Comparison of ENCODE assay signal across 4 cellular contexts in the genomic region with DNA sequence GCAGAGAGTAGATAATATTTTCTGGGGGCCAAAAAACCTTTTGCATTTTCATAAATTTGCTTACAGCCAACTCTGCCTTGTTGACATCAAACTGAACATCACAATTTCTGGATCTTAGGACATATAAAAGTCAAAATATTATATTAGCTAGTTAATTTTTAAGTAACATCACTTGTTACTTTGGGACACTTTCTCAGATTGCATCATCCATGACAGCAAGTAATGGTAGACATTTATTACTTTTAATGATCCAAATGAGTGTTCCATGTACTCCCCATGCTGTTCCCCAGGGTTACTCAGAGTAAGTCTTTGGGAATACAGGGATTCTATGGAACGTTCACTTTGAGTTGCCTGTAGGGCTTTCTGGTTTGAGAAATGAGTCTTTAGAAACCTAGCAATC.
TF ChIP-seq lines count a peak whose summit lies in the region.

No MANE protein-coding gene starts in this region.

TF ChIP-seq in HepG2, 621 proteins besides CTCF, POLR2A, EP300 and RAD21:
- TF ChIP-seq CEBPB (IDR thresholded peaks at IDR 0.05; ENCODE audit: borderline replicate concordance, low read depth, low read length) (0 out of 2 replicates have a peak, but pooled peaks have one; percentile 10), ZFY (CRISPR knock-in tag; IDR thresholded peaks at IDR 0.05) (no peak)
- TF ChIP-seq, protein P1, sequence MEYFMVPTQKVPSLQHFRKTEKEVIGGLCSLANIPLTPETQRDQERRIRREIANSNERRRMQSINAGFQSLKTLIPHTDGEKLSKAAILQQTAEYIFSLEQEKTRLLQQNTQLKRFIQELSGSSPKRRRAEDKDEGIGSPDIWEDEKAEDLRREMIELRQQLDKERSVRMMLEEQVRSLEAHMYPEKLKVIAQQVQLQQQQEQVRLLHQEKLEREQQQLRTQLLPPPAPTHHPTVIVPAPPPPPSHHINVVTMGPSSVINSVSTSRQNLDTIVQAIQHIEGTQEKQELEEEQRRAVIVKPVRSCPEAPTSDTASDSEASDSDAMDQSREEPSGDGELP (IDR thresholded peaks at IDR 0.05; ENCODE audit: borderline replicate concordance, low read depth): no peak
- TF ChIP-seq, protein P2, sequence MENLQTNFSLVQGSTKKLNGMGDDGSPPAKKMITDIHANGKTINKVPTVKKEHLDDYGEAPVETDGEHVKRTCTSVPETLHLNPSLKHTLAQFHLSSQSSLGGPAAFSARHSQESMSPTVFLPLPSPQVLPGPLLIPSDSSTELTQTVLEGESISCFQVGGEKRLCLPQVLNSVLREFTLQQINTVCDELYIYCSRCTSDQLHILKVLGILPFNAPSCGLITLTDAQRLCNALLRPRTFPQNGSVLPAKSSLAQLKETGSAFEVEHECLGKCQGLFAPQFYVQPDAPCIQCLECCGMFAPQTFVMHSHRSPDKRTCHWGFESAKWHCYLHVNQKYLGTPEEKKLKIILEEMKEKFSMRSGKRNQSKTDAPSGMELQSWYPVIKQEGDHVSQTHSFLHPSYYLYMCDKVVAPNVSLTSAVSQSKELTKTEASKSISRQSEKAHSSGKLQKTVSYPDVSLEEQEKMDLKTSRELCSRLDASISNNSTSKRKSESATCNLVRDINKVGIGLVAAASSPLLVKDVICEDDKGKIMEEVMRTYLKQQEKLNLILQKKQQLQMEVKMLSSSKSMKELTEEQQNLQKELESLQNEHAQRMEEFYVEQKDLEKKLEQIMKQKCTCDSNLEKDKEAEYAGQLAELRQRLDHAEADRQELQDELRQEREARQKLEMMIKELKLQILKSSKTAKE (CRISPR knock-in tag; IDR thresholded peaks at IDR 0.05; ENCODE audit: borderline replicate concordance): no peak
TF ChIP-seq in HepG2: peak in this region for 1.

TF ChIP-seq in K562, 482 proteins besides CTCF, POLR2A, EP300 and RAD21 (continues in another document):
- TF ChIP-seq, protein P3, sequence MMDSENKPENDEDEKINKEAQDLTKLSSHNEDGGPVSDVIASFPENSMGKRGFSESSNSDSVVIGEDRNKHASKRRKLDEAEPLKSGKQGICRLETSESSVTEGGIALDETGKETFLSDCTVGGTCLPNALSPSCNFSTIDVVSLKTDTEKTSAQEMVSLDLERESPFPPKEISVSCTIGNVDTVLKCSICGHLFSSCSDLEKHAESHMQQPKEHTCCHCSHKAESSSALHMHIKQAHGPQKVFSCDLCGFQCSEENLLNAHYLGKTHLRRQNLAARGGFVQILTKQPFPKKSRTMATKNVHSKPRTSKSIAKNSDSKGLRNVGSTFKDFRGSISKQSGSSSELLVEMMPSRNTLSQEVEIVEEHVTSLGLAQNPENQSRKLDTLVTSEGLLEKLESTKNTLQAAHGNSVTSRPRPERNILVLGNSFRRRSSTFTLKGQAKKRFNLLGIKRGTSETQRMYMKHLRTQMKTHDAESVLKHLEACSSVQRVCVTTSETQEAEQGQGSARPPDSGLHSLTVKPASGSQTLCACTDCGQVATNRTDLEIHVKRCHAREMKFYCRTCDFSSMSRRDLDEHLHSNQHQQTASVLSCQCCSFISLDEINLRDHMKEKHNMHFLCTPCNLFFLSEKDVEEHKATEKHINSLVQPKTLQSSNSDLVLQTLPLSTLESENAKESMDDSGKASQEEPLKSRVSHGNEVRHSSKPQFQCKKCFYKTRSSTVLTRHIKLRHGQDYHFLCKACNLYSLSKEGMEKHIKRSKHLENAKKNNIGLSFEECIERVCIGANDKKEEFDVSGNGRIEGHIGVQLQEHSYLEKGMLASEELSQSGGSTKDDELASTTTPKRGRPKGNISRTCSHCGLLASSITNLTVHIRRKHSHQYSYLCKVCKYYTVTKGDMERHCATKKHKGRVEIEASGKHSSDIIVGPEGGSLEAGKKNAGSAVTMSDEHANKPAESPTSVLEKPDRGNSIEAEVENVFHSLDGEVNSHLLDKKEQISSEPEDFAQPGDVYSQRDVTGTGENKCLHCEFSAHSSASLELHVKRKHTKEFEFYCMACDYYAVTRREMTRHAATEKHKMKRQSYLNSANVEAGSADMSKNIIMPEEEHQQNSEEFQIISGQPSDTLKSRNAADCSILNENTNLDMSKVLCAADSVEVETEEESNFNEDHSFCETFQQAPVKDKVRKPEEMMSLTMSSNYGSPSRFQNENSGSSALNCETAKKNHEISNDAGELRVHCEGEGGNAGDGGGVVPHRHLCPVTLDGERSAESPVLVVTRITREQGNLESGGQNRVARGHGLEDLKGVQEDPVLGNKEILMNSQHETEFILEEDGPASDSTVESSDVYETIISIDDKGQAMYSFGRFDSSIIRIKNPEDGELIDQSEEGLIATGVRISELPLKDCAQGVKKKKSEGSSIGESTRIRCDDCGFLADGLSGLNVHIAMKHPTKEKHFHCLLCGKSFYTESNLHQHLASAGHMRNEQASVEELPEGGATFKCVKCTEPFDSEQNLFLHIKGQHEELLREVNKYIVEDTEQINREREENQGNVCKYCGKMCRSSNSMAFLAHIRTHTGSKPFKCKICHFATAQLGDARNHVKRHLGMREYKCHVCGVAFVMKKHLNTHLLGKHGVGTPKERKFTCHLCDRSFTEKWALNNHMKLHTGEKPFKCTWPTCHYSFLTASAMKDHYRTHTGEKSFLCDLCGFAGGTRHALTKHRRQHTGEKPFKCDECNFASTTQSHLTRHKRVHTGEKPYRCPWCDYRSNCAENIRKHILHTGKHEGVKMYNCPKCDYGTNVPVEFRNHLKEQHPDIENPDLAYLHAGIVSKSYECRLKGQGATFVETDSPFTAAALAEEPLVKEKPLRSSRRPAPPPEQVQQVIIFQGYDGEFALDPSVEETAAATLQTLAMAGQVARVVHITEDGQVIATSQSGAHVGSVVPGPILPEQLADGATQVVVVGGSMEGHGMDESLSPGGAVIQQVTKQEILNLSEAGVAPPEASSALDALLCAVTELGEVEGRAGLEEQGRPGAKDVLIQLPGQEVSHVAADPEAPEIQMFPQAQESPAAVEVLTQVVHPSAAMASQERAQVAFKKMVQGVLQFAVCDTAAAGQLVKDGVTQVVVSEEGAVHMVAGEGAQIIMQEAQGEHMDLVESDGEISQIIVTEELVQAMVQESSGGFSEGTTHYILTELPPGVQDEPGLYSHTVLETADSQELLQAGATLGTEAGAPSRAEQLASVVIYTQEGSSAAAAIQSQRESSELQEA (IDR thresholded peaks at IDR 0.05; ENCODE audit: low read depth): no peak
- no peak for TF ChIP-seq CEBPG (CRISPR knock-in tag; IDR thresholded peaks at IDR 0.05)
- peak; percentile 62 to 78 for TF ChIP-seq CEBPG (tag; conservative IDR thresholded peaks at IDR 0.05 in 1 of 2, IDR thresholded peaks at IDR 0.05 in 1 of 2)

TF ChIP-seq in H1, 55 proteins besides CTCF, POLR2A, EP300 and RAD21 (continues in another document):
- no peak for TF ChIP-seq FOSL1 (IDR thresholded peaks at IDR 0.05; ENCODE audit: insufficient read depth, low read depth, low read length)
- no peak for TF ChIP-seq HDAC6 (IDR thresholded peaks at IDR 0.05; ENCODE audit: low read depth, low read length)
- TF ChIP-seq PHF8 (conservative IDR thresholded peaks at IDR 0.05; ENCODE audit: low read depth, low read length): no peak
- TF ChIP-seq SRF (IDR thresholded peaks at IDR 0.05; ENCODE audit: low read depth, low read length): no peak
- TF ChIP-seq SAP30 (IDR thresholded peaks at IDR 0.05; ENCODE audit: insufficient read depth, insufficient replicate concordance, low read length): no peak
- no peak for TF ChIP-seq JUND (IDR thresholded peaks at IDR 0.05; ENCODE audit: low read length)
- no peak for TF ChIP-seq RFX5 (IDR thresholded peaks at IDR 0.05; ENCODE audit: borderline replicate concordance, low read depth, low read length)
- no peak for TF ChIP-seq CHD1 (IDR thresholded peaks at IDR 0.05; ENCODE audit: low read depth, low read length)
- TF ChIP-seq KDM4A (IDR thresholded peaks at IDR 0.05; ENCODE audit: low read depth, low read length, severe bottlenecking): no peak
- TF ChIP-seq KDM5A (IDR thresholded peaks at IDR 0.05; ENCODE audit: low read length): no peak
- no peak for TF ChIP-seq SUZ12 (IDR thresholded peaks at IDR 0.05; ENCODE audit: low read length)
- no peak for TF ChIP-seq RBBP5 (IDR thresholded peaks at IDR 0.05; ENCODE audit: borderline replicate concordance, low read depth, low read length)
- no peak for TF ChIP-seq CHD2 (IDR thresholded peaks at IDR 0.05; ENCODE audit: low read length)
- TF ChIP-seq SIN3A (conservative IDR thresholded peaks at IDR 0.05 in 1 of 2, IDR thresholded peaks at IDR 0.05 in 1 of 2; ENCODE audit: low read depth in 1 of 2, low read length in 2 of 2): no peak
- TF ChIP-seq CREB1 (IDR thresholded peaks at IDR 0.05): no peak
- no peak for TF ChIP-seq ASH2L (IDR thresholded peaks at IDR 0.05; ENCODE audit: low read length)
- no peak for TF ChIP-seq ZNF274 (IDR thresholded peaks at IDR 0.05; ENCODE audit: borderline replicate concordance, extremely low read depth, low read length)

TF ChIP-seq in HEK293T, 16 proteins besides CTCF, POLR2A, EP300 and RAD21:
- TF ChIP-seq SP1 (IDR thresholded peaks at IDR 0.05) (no peak), TARDBP (IDR thresholded peaks at IDR 0.05) (no peak)
TF ChIP-seq in HEK293T: peak in this region for 0.
